In genomic region chr12:96399081-96399918, GRCh38 we compare ENCODE assay signal across 8 cellular contexts. TPM values are rescaled to one million over a fixed set of nuclear protein-coding genes. Genes with fewer than 3 reads are reported as not detected.
DNase-seq lines count a peak whose midpoint lies in the region; ATAC-seq and TF ChIP-seq lines count a peak whose summit lies in the region.

No MANE protein-coding gene starts in this region.

- TF ChIP-seq CTCF in astrocyte of the cerebellum (IDR thresholded peaks at IDR 0.05; ENCODE audit: low read depth, low read length, missing control alignments) = no peak

- peaks cover 34 to 54% (median 45%) of the 10 kb centered on the region in 3 donors for H3K4me1 Mint-ChIP-seq in IgD-negative memory B cell

- peak; percentile 74 for DNase-seq in T-helper 22 cell (ENCODE audit: low read depth)
- no peak for DNase-seq in astrocyte of the cerebellum (ENCODE audit: low read depth)
- peak in 50 of 51 donors; percentile 11 to 86 (median 60) for DNase-seq in hypothalamus (lab: John Stamatoyannopoulos, UW)
- DNase-seq in skeletal muscle cell (ENCODE audit: low read depth) = no peak
- no peak for DNase-seq in NCI-H1048 (lab: John Stamatoyannopoulos, UW)

- peak overlapping the region; percentile 86 to 94 (median 93) for H3K27ac Mint-ChIP-seq in IgD-negative memory B cell

- no peaks in the 10 kb centered on the region for H3K9me3 ChIP-seq in ES-I3 (ENCODE audit: control insufficient read depth, insufficient read depth, low read length)

- peak overlapping the region; percentile 85 for H3K9ac ChIP-seq in ES-I3 (ENCODE audit: low read depth, low read length)

- ATAC-seq in GM21528 (IDR thresholded peaks at IDR 0.05; ENCODE audit: low FRiP score, unreplicated experiment) = peak; percentile 38

- peaks cover 21% of the 10 kb centered on the region for H3K4me1 ChIP-seq in ES-I3 (ENCODE audit: insufficient read depth, low read length)

- in situ Hi-C loops in astrocyte of the cerebellum (cut with HindIII; ENCODE audit: low sequenced_read_pairs) = loop anchor here (5.0 kb wide), 1 partner anchor 97 kb away; no protein-coding TSS in a partner anchor

- H3K36me3 ChIP-seq in ES-I3 (ENCODE audit: insufficient read depth, low read length) = no peaks in the 10 kb centered on the region

- no peaks in the 10 kb centered on the region for H3K9me3 Mint-ChIP-seq in IgD-negative memory B cell

- H3K36me3 Mint-ChIP-seq in IgD-negative memory B cell = peaks cover 2% of the 10 kb centered on the region

- H3K27me3 Mint-ChIP-seq in IgD-negative memory B cell = no peaks in the 10 kb centered on the region

- H3K4me3 Mint-ChIP-seq in IgD-negative memory B cell = peak overlapping the region; percentile 90 to 98 (median 96)

- H3K4me3 ChIP-seq in astrocyte of the cerebellum (ENCODE audit: low read depth, low read length) (peak overlapping the region; percentile 88), skeletal muscle cell (ENCODE audit: low read depth, low read length) (peak overlapping the region; percentile 80)

RNA-seq across cellular contexts. Expression of gene CDK17, which starts 0.9 kb away (rescaled TPM):
- 30.0 TPM for polyA plus RNA-seq in IgD-negative memory B cell

Comparison
In these comparisons a context has a peak if more than half of its experiments do, and no peak if none do; other contexts are left out.
1. DNase-seq: peak in T-helper 22 cell (single experiment) and hypothalamus (50 of 51); none in astrocyte of the cerebellum (single experiment), skeletal muscle cell (single experiment) and NCI-H1048 (single experiment).